ENCODE assay signal across 9 cellular contexts in genomic region chr5:67983251-67983941, GRCh38.
DNase-seq lines count a peak whose midpoint lies in the region; ATAC-seq and TF ChIP-seq lines count a peak whose summit lies in the region.
"Had no signal": no experiment of that assay in that cellular context is flagged by ENCODE, and none has a peak within 500 bp of the region (broad histone marks: within the 10 kb centered on the region; RNA-seq: fewer than 3 reads in every experiment).

No MANE protein-coding gene starts in this region.

- no peak overlapping the region for H3K4me3 Mint-ChIP-seq in T-helper 17 cell

- peak overlapping the region in 2 of 4 donors; percentile 57 to 72 for H3K27ac ChIP-seq in tibial nerve

- no peak overlapping the region for H3K27ac Mint-ChIP-seq in T-helper 17 cell

- peaks cover under 1% of the 10 kb centered on the region for H3K27me3 Mint-ChIP-seq in T-helper 17 cell

- DNase-seq in NOMO-1 treated with dmso at 0.1 percent for 144 hours (lab: John Stamatoyannopoulos, UW; ENCODE audit: unreplicated experiment) (peak; percentile 37), dedifferentiated amniotic fluid mesenchymal stem cell (ENCODE audit: extremely low spot score) (peak; percentile 81), renal cortical epithelial cell (ENCODE audit: low read depth) (peak; percentile 78), T-helper 17 cell (no peak), tibial nerve (ENCODE audit: low spot score in 2 of 2) (no peak)
- DNase-seq: NCI-H69 had no signal

- no peak for TF ChIP-seq EP300 in tibial nerve (IDR thresholded peaks at IDR 0.05)

- H3K4me3 ChIP-seq in tibial nerve = no peak overlapping the region

- H3K36me3 ChIP-seq in tibial nerve = no peaks in the 10 kb centered on the region

- ATAC-seq in GM18511 (IDR thresholded peaks at IDR 0.05; ENCODE audit: unreplicated experiment) (peak; percentile 52), T-helper 17 cell (no peak), GM18907 (IDR thresholded peaks at IDR 0.05; ENCODE audit: unreplicated experiment) (no peak), HG02885 (IDR thresholded peaks at IDR 0.05; ENCODE audit: poor library complexity, unreplicated experiment) (no peak)

- no peaks in the 10 kb centered on the region for H3K4me1 Mint-ChIP-seq in T-helper 17 cell

- peaks cover 0 to 31% (median 6%) of the 10 kb centered on the region in 4 donors for H3K4me1 ChIP-seq in tibial nerve

- no peaks in the 10 kb centered on the region for H3K27me3 ChIP-seq in tibial nerve

- H3K9me3 ChIP-seq in T-helper 17 cell (ENCODE audit: control insufficient read depth, low read length, poor library complexity, severe bottlenecking) = no peaks in the 10 kb centered on the region
- H3K9me3 ChIP-seq in tibial nerve = no peaks in the 10 kb centered on the region

- no peak for TF ChIP-seq POLR2A in tibial nerve (IDR thresholded peaks at IDR 0.05)

- 78 to 83% methylated on average over 4 of the region's 4 CpGs for WGBS in tibial nerve, 2 donors

- no peak for TF ChIP-seq CTCF in tibial nerve (IDR thresholded peaks at IDR 0.05)

- no peaks in the 10 kb centered on the region for H3K36me3 Mint-ChIP-seq in T-helper 17 cell (ENCODE audit: low read depth)

Comparison
In these comparisons a context has a peak if more than half of its experiments do, and no peak if none do; other contexts are left out.
1. DNase-seq: peak in NOMO-1 treated with dmso at 0.1 percent for 144 hours (single experiment), dedifferentiated amniotic fluid mesenchymal stem cell (single experiment) and renal cortical epithelial cell (single experiment); none in T-helper 17 cell (0 of 3) and tibial nerve (0 of 2).